Comparison of ENCODE assay signal across 21 cellular contexts in the genomic region with DNA sequence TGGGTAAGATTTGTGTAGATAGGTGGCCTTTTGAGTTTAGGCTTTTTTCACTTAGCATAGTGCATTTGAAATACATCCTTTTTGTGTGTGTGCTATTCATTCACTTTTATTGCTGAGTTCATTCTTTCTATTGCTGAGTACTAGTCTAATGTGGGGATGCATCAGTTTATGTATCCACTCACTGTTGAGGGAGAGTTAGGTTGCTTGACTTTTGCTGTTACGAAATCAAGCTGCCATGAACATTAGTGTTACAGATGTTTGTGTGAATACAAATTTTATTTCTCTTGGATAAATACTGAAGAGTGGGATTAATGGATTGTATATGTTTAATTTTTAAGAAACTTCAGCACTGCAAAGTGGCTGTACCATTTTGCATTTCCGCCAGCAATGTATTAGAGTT.
"Had no signal": no experiment of that assay in that cellular context is flagged by ENCODE, and none has a peak within 500 bp of the region (broad histone marks: within the 10 kb centered on the region; RNA-seq: fewer than 3 reads in every experiment).

No MANE protein-coding gene starts in this region.

- H3K27me3 ChIP-seq: adrenal gland, hepatocyte, tibial artery, uterus had no signal

- ATAC-seq: activated T-cell treated with anti-CD3 and anti-CD28 coated beads, Interleukin-2, amount 50 U/mL, for 72 hours; effector memory CD8-positive, alpha-beta T cell; T-helper 17 cell had no signal

- H3K9me3 ChIP-seq: adrenal gland, tibial artery, uterus had no signal

- H3K27ac Mint-ChIP-seq: activated naive CD4-positive, alpha-beta T cell treated with anti-CD3 and anti-CD28 coated beads, Interleukin-2, amount 50 U/mL, for 24 hours; activated T-cell treated with anti-CD3 and anti-CD28 coated beads, Interleukin-2, amount 50 U/mL, for 72 hours; effector memory CD8-positive, alpha-beta T cell; T-helper 17 cell had no signal

- H3K9me3 Mint-ChIP-seq: activated naive CD4-positive, alpha-beta T cell treated with anti-CD3 and anti-CD28 coated beads, Interleukin-2, amount 50 U/mL, for 24 hours; activated T-cell treated with anti-CD3 and anti-CD28 coated beads, Interleukin-2, amount 50 U/mL, for 72 hours; effector memory CD8-positive, alpha-beta T cell had no signal

- H3K4me1 Mint-ChIP-seq: activated naive CD4-positive, alpha-beta T cell treated with anti-CD3 and anti-CD28 coated beads, Interleukin-2, amount 50 U/mL, for 24 hours had no signal

- H3K27ac ChIP-seq: adrenal gland, hepatocyte, tibial artery, uterus, VCaP had no signal

- H3K4me1 ChIP-seq: adrenal gland, uterus had no signal

- H3K4me3 Mint-ChIP-seq: activated naive CD4-positive, alpha-beta T cell treated with anti-CD3 and anti-CD28 coated beads, Interleukin-2, amount 50 U/mL, for 24 hours; activated T-cell treated with anti-CD3 and anti-CD28 coated beads, Interleukin-2, amount 50 U/mL, for 72 hours; effector memory CD8-positive, alpha-beta T cell; T-helper 17 cell had no signal

- H3K4me3 ChIP-seq: adrenal gland, hepatocyte, lung, tibial artery, uterus had no signal

- H3K27me3 Mint-ChIP-seq: activated naive CD4-positive, alpha-beta T cell treated with anti-CD3 and anti-CD28 coated beads, Interleukin-2, amount 50 U/mL, for 24 hours; effector memory CD8-positive, alpha-beta T cell had no signal

- DNase-seq: activated CD4-positive, alpha-beta T cell treated with anti-CD3 and anti-CD28 coated beads, Interleukin-2, amount 50 U/mL, for 1 hour; activated CD4-positive, CD25-positive, alpha-beta regulatory T cell treated with anti-CD3 and anti-CD28 coated beads, Interleukin-2, amount 50 U/mL, for 72 hours; activated effector memory CD4-positive, alpha-beta T cell treated with anti-CD3 and anti-CD28 coated beads, Interleukin-2, amount 50 U/mL, for 16 hours; activated T-cell treated with anti-CD3 and anti-CD28 coated beads, Interleukin-2, amount 50 U/mL, for 72 hours; caudate nucleus; effector memory CD8-positive, alpha-beta T cell; islet precursor cell; midbrain; occipital lobe; posterior cingulate gyrus; stimulated activated CD4-positive, alpha-beta T cell treated with anti-CD3 and anti-CD28 coated beads, Interleukin-12 subunit alpha, Interleukin-12 subunit beta, amount 100 ng/mL, for 4 hours; stimulated activated CD4-positive, alpha-beta T cell treated with anti-CD3 and anti-CD28 coated beads, Interleukin-1b, Interleukin-23, amount 100 ng/mL, for 48 hours; stimulated activated naive CD4-positive, alpha-beta T cell treated with Interleukin-2 at 50 U/mL for 16 hours; T-helper 17 cell; tibial artery; uterus had no signal

- H3K36me3 ChIP-seq: adrenal gland, tibial artery, uterus had no signal
